ENCODE assay signal across 8 cellular contexts in genomic region chr14:77455966-77456640, GRCh38. TPM values are rescaled to one million over a fixed set of nuclear protein-coding genes. Genes with fewer than 3 reads are reported as not detected.
DNase-seq lines count a peak whose midpoint lies in the region; ATAC-seq, FAIRE-seq and TF ChIP-seq lines count a peak whose summit lies in the region.
"Had no signal": no experiment of that assay in that cellular context is flagged by ENCODE, and none has a peak within 500 bp of the region (broad histone marks: within the 10 kb centered on the region; RNA-seq: fewer than 3 reads in every experiment).

No MANE protein-coding gene starts in this region.

- dilution Hi-C loops in endothelial cell of umbilical vein (cut with MboI; ENCODE audit: extremely low pct_ligation_motif_present, low sequenced_read_pairs) = no loop called here

- in situ Hi-C loops in Panc1 (cut with HindIII; ENCODE audit: low pct_unique_long_range_greater_than_20kb, low sequenced_read_pairs) = no loop called here

- peaks cover 12% of the 10 kb centered on the region for H3K27me3 Mint-ChIP-seq in GM23338 (ENCODE audit: insufficient read depth, low read depth, poor library complexity)
- no peaks in the 10 kb centered on the region for H3K27me3 Mint-ChIP-seq in progenitor cell of endocrine pancreas

- ATAC-seq in GM23338 = no peak
- ATAC-seq in Panc1 = no peak
- no peak for ATAC-seq in GM18868 (IDR thresholded peaks at IDR 0.05; ENCODE audit: unreplicated experiment)

- TF ChIP-seq POLR2A in endothelial cell of umbilical vein (IDR thresholded peaks at IDR 0.05; ENCODE audit: low read depth, low read length) = no peak

- H3K36me3 ChIP-seq in GM23338 (ENCODE audit: insufficient read depth) = peaks cover 16% of the 10 kb centered on the region
- peaks cover 19% of the 10 kb centered on the region for H3K36me3 ChIP-seq in Panc1 (ENCODE audit: control insufficient read depth, insufficient read depth, low read length)
- peaks cover 0 to 9% of the 10 kb centered on the region in 2 experiments for H3K36me3 ChIP-seq in endothelial cell of umbilical vein (ENCODE audit: control insufficient read depth in 2 of 2, extremely low read depth in 1 of 2, insufficient read depth in 2 of 2, low read length in 2 of 2)

- H2AFZ ChIP-seq in GM23338 (no peak overlapping the region), endothelial cell of umbilical vein (ENCODE audit: low read depth, low read length) (no peak overlapping the region)

- H3K9me3 ChIP-seq in Panc1 (ENCODE audit: control insufficient read depth, insufficient read depth, low read depth, low read length) = no peaks in the 10 kb centered on the region
- no peaks in the 10 kb centered on the region for H3K9me3 ChIP-seq in endothelial cell of umbilical vein (replicated peaks; ENCODE audit: control insufficient read depth, insufficient read depth, low read length)

- no peak for DNase-seq in GM23338 (ENCODE audit: low spot score)
- no peak for DNase-seq in Panc1 (ENCODE audit: low read depth, low spot score)
- no peak for DNase-seq in endothelial cell of umbilical vein (ENCODE audit: low read depth, low spot score)
- DNase-seq in progenitor cell of endocrine pancreas (ENCODE audit: low spot score, unreplicated experiment) = no peak
- DNase-seq in RWPE1 (ENCODE audit: low spot score) = no peak
- DNase-seq in glomerular visceral epithelial cell (ENCODE audit: extremely low spot score) = no peak
- DNase-seq: effector CD4-positive, alpha-beta T cell had no signal

- CTCF ChIA-PET in Panc1 (lab: Charles Lee) (no interaction called here), endothelial cell of umbilical vein (lab: Charles Lee) (interaction anchor here (1.9 kb wide), 1 partner anchor 86 kb away, joined by 4 read pairs; no protein-coding TSS in a partner anchor), RWPE1 (lab: Yijun Ruan, JAX) (no interaction called here)

- H3K9ac ChIP-seq in endothelial cell of umbilical vein (replicated peaks; ENCODE audit: extremely low read depth, insufficient read depth, low read length) = peak overlapping the region; percentile 87

- H3F3A ChIP-seq in GM23338 (replicated peaks; ENCODE audit: low read depth) = no peaks in the 10 kb centered on the region

- H3K36me3 Mint-ChIP-seq in GM23338 (ENCODE audit: low read depth) = peaks cover 22% of the 10 kb centered on the region
- peaks cover 17% of the 10 kb centered on the region for H3K36me3 Mint-ChIP-seq in progenitor cell of endocrine pancreas (ENCODE audit: insufficient read depth)

- H3K9me3 Mint-ChIP-seq in GM23338 (no peaks in the 10 kb centered on the region; the same call in 2 of the 3 replicates), progenitor cell of endocrine pancreas (ENCODE audit: low read depth) (no peaks in the 10 kb centered on the region)

- H3K27ac Mint-ChIP-seq in GM23338 (no peak overlapping the region), progenitor cell of endocrine pancreas (no peak overlapping the region)

- H3K4me1 Mint-ChIP-seq in GM23338 = peaks cover 18% of the 10 kb centered on the region
- H3K4me1 Mint-ChIP-seq in progenitor cell of endocrine pancreas (ENCODE audit: low read depth) = peaks cover 25% of the 10 kb centered on the region

- peak overlapping the region; percentile 90 for H3K4me2 ChIP-seq in GM23338
- peak overlapping the region; percentile 81 for H3K4me2 ChIP-seq in endothelial cell of umbilical vein (ENCODE audit: insufficient read depth, low read length)

- POLR2A ChIA-PET in Panc1 (lab: Charles Lee) = no interaction called here
- POLR2A ChIA-PET in endothelial cell of umbilical vein (lab: Charles Lee) = no interaction called here
- POLR2A ChIA-PET in RWPE1 (lab: Yijun Ruan, JAX; ENCODE audit: low non-redundant PET) = no interaction called here

- H3K27ac ChIP-seq in GM23338 (ENCODE audit: low read depth) (no peak overlapping the region), Panc1 (ENCODE audit: low read length) (peak overlapping the region; percentile 98; the same call in 1 of the 2 replicates), endothelial cell of umbilical vein (ENCODE audit: insufficient read depth, low read depth, low read length) (no peak overlapping the region), RWPE1 (no peak overlapping the region)

- H3K4me3 Mint-ChIP-seq in GM23338 (peak overlapping the region; percentile 99), progenitor cell of endocrine pancreas (ENCODE audit: low read depth) (peak overlapping the region; percentile 100)

- intact Hi-C loops in Panc1 (cut with micrococcal nuclease; ENCODE audit: unreplicated experiment) (no loop called here), endothelial cell of umbilical vein (cut with micrococcal nuclease) (loop anchor here (5.0 kb wide), 3 partner anchors 201 to 359 kb away; partner anchors contain the start of gene CIPC)

- H3K4me3 ChIP-seq in GM23338 (peak overlapping the region; percentile 80), Panc1 (ENCODE audit: low read depth in 2 of 2, low read length in 2 of 2) (peak overlapping the region; percentile 75 to 98; a peak in 3 of 4 replicates), endothelial cell of umbilical vein (replicated peaks in 1 of 3; ENCODE audit: insufficient read depth in 1 of 3, low read depth in 1 of 3, low read length in 3 of 3) (peak overlapping the region in 1 of 3 experiments; percentile 86)

- BruUV-seq in Panc1 (replicated peaks; lab: Mats Ljungman, UMichigan) = no TSS peak
- no TSS peak for BruUV-seq in endothelial cell of umbilical vein (replicated peaks; lab: Mats Ljungman, UMichigan)

- no peaks in the 10 kb centered on the region for H3K9me2 ChIP-seq in GM23338 (ENCODE audit: insufficient read depth)

- TF ChIP-seq CTCF in GM23338 (conservative IDR thresholded peaks at IDR 0.05; ENCODE audit: low read depth in 2 of 2) (no peak), Panc1 (IDR thresholded peaks at IDR 0.05) (no peak), endothelial cell of umbilical vein (IDR thresholded peaks at IDR 0.05; ENCODE audit: extremely low read depth in 1 of 2, insufficient read depth in 1 of 2, low read depth in 1 of 2, low read length in 2 of 2) (no peak), progenitor cell of endocrine pancreas (IDR thresholded peaks at IDR 0.05; ENCODE audit: unreplicated experiment) (no peak), RWPE1 (conservative IDR thresholded peaks at IDR 0.05; ENCODE audit: low read depth) (no peak)

- H3K4me1 ChIP-seq in GM23338 (ENCODE audit: insufficient read depth) = peaks cover 5% of the 10 kb centered on the region
- H3K4me1 ChIP-seq in Panc1 (ENCODE audit: control insufficient read depth, insufficient read depth, low read length) = peaks cover 11% of the 10 kb centered on the region
- peaks cover 21% of the 10 kb centered on the region for H3K4me1 ChIP-seq in endothelial cell of umbilical vein (ENCODE audit: control insufficient read depth, extremely low read depth, insufficient read depth, low read length)

- peaks cover 44% of the 10 kb centered on the region for H3K79me2 ChIP-seq in GM23338 (replicated peaks; ENCODE audit: insufficient read depth)
- peaks cover 36% of the 10 kb centered on the region for H3K79me2 ChIP-seq in endothelial cell of umbilical vein (ENCODE audit: control insufficient read depth, insufficient read depth, low read length)

- H4K20me1 ChIP-seq in GM23338 (replicated peaks; ENCODE audit: insufficient read depth) (peaks cover 11% of the 10 kb centered on the region), endothelial cell of umbilical vein (replicated peaks; ENCODE audit: control insufficient read depth, extremely low read depth, insufficient read depth, low read length) (peaks cover 2% of the 10 kb centered on the region)

- H3K27me3 ChIP-seq in GM23338 (ENCODE audit: insufficient read depth) = no peaks in the 10 kb centered on the region
- H3K27me3 ChIP-seq in Panc1 (ENCODE audit: control insufficient read depth, insufficient read depth, low read length) = no peaks in the 10 kb centered on the region
- no peaks in the 10 kb centered on the region for H3K27me3 ChIP-seq in endothelial cell of umbilical vein (ENCODE audit: control insufficient read depth in 2 of 2, insufficient read depth in 2 of 2, low read length in 2 of 2)

- no peaks in the 10 kb centered on the region for H3K9me1 ChIP-seq in endothelial cell of umbilical vein (replicated peaks; ENCODE audit: control insufficient read depth, extremely low read depth, insufficient read depth, low read length)

- peak; percentile 8 for FAIRE-seq in endothelial cell of umbilical vein (lab: Jason Lieb, UNC)

RNA-seq across cellular contexts. Expression of gene VIPAS39, which starts 1.3 kb away (rescaled TPM):
- total RNA-seq in GM23338 (2014; rRNA removed; shearing (Covaris generic)) = 21.8 and 27.1 TPM in 2 replicates
- polyA plus RNA-seq in GM23338 (2016; fragmentation: Nextera tagmentation; extraction: Ambion mirVana) (7.8 and 9.4 TPM in 2 replicates), endothelial cell of umbilical vein (28.2 and 28.4 TPM in 2 replicates)
- total RNA-seq in Panc1 (2021; ENCODE audit: unreplicated experiment) (12.4 TPM), endothelial cell of umbilical vein (22.2 and 24.2 TPM in 2 replicates), progenitor cell of endocrine pancreas (30.7 and 33.7 TPM in 2 replicates)
- 12.8 TPM for polyA plus RNA-seq in Panc1 (2012; ENCODE audit: insufficient read length)
- polyA plus RNA-seq in endothelial cell of umbilical vein (2011; cell fraction: cytosol; rRNA removed) = 25.9 and 28.4 TPM in 2 replicates
- 51.9 and 54.2 TPM in 2 replicates for polyA plus RNA-seq in endothelial cell of umbilical vein (2011; cell fraction: nucleus; rRNA removed)
- 22.2 and 25.4 TPM in 2 replicates for polyA plus RNA-seq in endothelial cell of umbilical vein (2012)
- 39.9 and 43.9 TPM in 2 replicates for polyA minus RNA-seq in endothelial cell of umbilical vein
- polyA minus RNA-seq in endothelial cell of umbilical vein (2011; cell fraction: cytosol; rRNA and poly(A)+ RNA removed) = 6.9 TPM
- 20.4 and 30.6 TPM in 2 replicates for polyA minus RNA-seq in endothelial cell of umbilical vein (2011; cell fraction: nucleus; rRNA and poly(A)+ RNA removed)

RNA-seq across cellular contexts. Expression of gene AHSA1, which starts 1.8 kb away (rescaled TPM):
- total RNA-seq in GM23338 (2014; rRNA removed; shearing (Covaris generic)) = 175 and 177 TPM in 2 replicates
- 213 TPM in 2 replicates for polyA plus RNA-seq in GM23338 (2016; fragmentation: Nextera tagmentation; extraction: Ambion mirVana)
- total RNA-seq in Panc1 (2021; ENCODE audit: unreplicated experiment) = 142 TPM
- 252 TPM for polyA plus RNA-seq in Panc1 (2012; ENCODE audit: insufficient read length)
- total RNA-seq in endothelial cell of umbilical vein = 158 and 166 TPM in 2 replicates
- polyA plus RNA-seq in endothelial cell of umbilical vein = 118 and 122 TPM in 2 replicates
- 182 and 189 TPM in 2 replicates for polyA plus RNA-seq in endothelial cell of umbilical vein (2011; cell fraction: cytosol; rRNA removed)
- 89.2 and 105 TPM in 2 replicates for polyA plus RNA-seq in endothelial cell of umbilical vein (2011; cell fraction: nucleus; rRNA removed)
- 130 and 158 TPM in 2 replicates for polyA plus RNA-seq in endothelial cell of umbilical vein (2012)
- polyA minus RNA-seq in endothelial cell of umbilical vein = 127 and 131 TPM in 2 replicates
- polyA minus RNA-seq in endothelial cell of umbilical vein (2011; cell fraction: cytosol; rRNA and poly(A)+ RNA removed) = 89.9 TPM
- polyA minus RNA-seq in endothelial cell of umbilical vein (2011; cell fraction: nucleus; rRNA and poly(A)+ RNA removed) = 19.3 and 31.3 TPM in 2 replicates
- 160 and 179 TPM in 2 replicates for total RNA-seq in progenitor cell of endocrine pancreas

RNA-seq across cellular contexts. Expression of gene NOXRED1, which starts 32.8 kb away (rescaled TPM):
- total RNA-seq in GM23338 (2014; rRNA removed; shearing (Covaris generic)) = not detected in 2 replicates
- polyA plus RNA-seq in GM23338 (2016; fragmentation: Nextera tagmentation; extraction: Ambion mirVana) (0.24 TPM in 1 of 2 replicates, not detected in the other), endothelial cell of umbilical vein (0.03 and 0.15 TPM in 2 replicates)
- total RNA-seq in Panc1 (2021; ENCODE audit: unreplicated experiment) (0.10 TPM), endothelial cell of umbilical vein (0.33 and 0.48 TPM in 2 replicates), progenitor cell of endocrine pancreas (1.2 and 1.8 TPM in 2 replicates)
- polyA plus RNA-seq in Panc1 (2012; ENCODE audit: insufficient read length) = not detected
- polyA plus RNA-seq in endothelial cell of umbilical vein (2011; cell fraction: cytosol; rRNA removed) = not detected in 2 replicates
- 0.39 and 0.42 TPM in 2 replicates for polyA plus RNA-seq in endothelial cell of umbilical vein (2011; cell fraction: nucleus; rRNA removed)
- polyA plus RNA-seq in endothelial cell of umbilical vein (2012) = 0.10 and 0.17 TPM in 2 replicates
- 0.15 and 0.74 TPM in 2 replicates for polyA minus RNA-seq in endothelial cell of umbilical vein
- not detected for polyA minus RNA-seq in endothelial cell of umbilical vein (2011; cell fraction: cytosol; rRNA and poly(A)+ RNA removed)
- 0.19 and 0.24 TPM in 2 replicates for polyA minus RNA-seq in endothelial cell of umbilical vein (2011; cell fraction: nucleus; rRNA and poly(A)+ RNA removed)

RNA-seq across cellular contexts. Expression of gene ISM2, which starts 42.5 kb away (rescaled TPM):
- total RNA-seq in GM23338 (2014; rRNA removed; shearing (Covaris generic)) = 0.69 and 2.7 TPM in 2 replicates
- polyA plus RNA-seq in GM23338 (2016; fragmentation: Nextera tagmentation; extraction: Ambion mirVana) (0.45 and 1.3 TPM in 2 replicates), endothelial cell of umbilical vein (not detected in 2 replicates)
- total RNA-seq in Panc1 (2021; ENCODE audit: unreplicated experiment) (2.6 TPM), endothelial cell of umbilical vein (not detected in 2 replicates), progenitor cell of endocrine pancreas (0.42 TPM in 1 of 2 replicates, not detected in the other)
- polyA plus RNA-seq in Panc1 (2012; ENCODE audit: insufficient read length) = 3.4 TPM
- not detected in 2 replicates for polyA plus RNA-seq in endothelial cell of umbilical vein (2011; cell fraction: cytosol; rRNA removed)
- not detected in 2 replicates for polyA plus RNA-seq in endothelial cell of umbilical vein (2011; cell fraction: nucleus; rRNA removed)
- polyA plus RNA-seq in endothelial cell of umbilical vein (2012) = not detected in 2 replicates
- polyA minus RNA-seq in endothelial cell of umbilical vein = not detected in 2 replicates
- polyA minus RNA-seq in endothelial cell of umbilical vein (2011; cell fraction: cytosol; rRNA and poly(A)+ RNA removed) = not detected
- polyA minus RNA-seq in endothelial cell of umbilical vein (2011; cell fraction: nucleus; rRNA and poly(A)+ RNA removed) = not detected in 2 replicates
